Comparison of ENCODE assay signal across 11 cellular contexts in genomic region chr12:64737539-64737938, GRCh38. TPM values are rescaled to one million over a fixed set of nuclear protein-coding genes. Genes with fewer than 3 reads are reported as not detected.
DNase-seq lines count a peak whose midpoint lies in the region; ATAC-seq and TF ChIP-seq lines count a peak whose summit lies in the region.
"Had no signal": no experiment of that assay in that cellular context is flagged by ENCODE, and none has a peak within 500 bp of the region (broad histone marks: within the 10 kb centered on the region; RNA-seq: fewer than 3 reads in every experiment).

No MANE protein-coding gene starts in this region.

- H3K27ac ChIP-seq in CD8-positive, alpha-beta T cell (ENCODE audit: low read depth, low read length) = no peak overlapping the region
- H3K27ac ChIP-seq in mammary epithelial cell (ENCODE audit: insufficient read depth, low read depth, low read length) = no peak overlapping the region
- no peak overlapping the region for H3K27ac ChIP-seq in SJCRH30
- H3K27ac ChIP-seq: sigmoid colon had no signal

- H3K4me2 ChIP-seq in mammary epithelial cell (ENCODE audit: insufficient read depth, low read depth, low read length) = no peak overlapping the region

- intact Hi-C loops in CD8-positive, alpha-beta T cell (cut with DNase I, micrococcal nuclease) = no loop called here
- intact Hi-C loops in mammary epithelial cell (cut with micrococcal nuclease) = no loop called here

- POLR2A ChIA-PET in CD8-positive, alpha-beta T cell (lab: Charles Lee) = no interaction called here
- POLR2A ChIA-PET in WTC11 (lab: Charles Lee) = no interaction called here

- H3K4me1 Mint-ChIP-seq in CD8-positive, alpha-beta T cell (ENCODE audit: low read depth) = peaks cover 7% of the 10 kb centered on the region
- H3K4me1 Mint-ChIP-seq in WTC11 (no peaks in the 10 kb centered on the region), chondrocyte (ENCODE audit: low read depth) (peaks cover 43% of the 10 kb centered on the region)

- 0% methylated on average over 1 of the region's 1 CpG for WGBS in mammary epithelial cell (ENCODE audit: low coverage, missing lambda C conversion rate)

- H3K36me3 Mint-ChIP-seq in CD8-positive, alpha-beta T cell = peaks cover 84% of the 10 kb centered on the region
- peaks cover 58% of the 10 kb centered on the region for H3K36me3 Mint-ChIP-seq in WTC11
- peaks cover 42% of the 10 kb centered on the region for H3K36me3 Mint-ChIP-seq in chondrocyte (ENCODE audit: low read depth)

- no peak overlapping the region for H3K4me3 Mint-ChIP-seq in CD8-positive, alpha-beta T cell
- H3K4me3 Mint-ChIP-seq in WTC11 = no peak overlapping the region
- H3K4me3 Mint-ChIP-seq in chondrocyte (ENCODE audit: unreplicated experiment) = no peak overlapping the region

- H3K27ac Mint-ChIP-seq in CD8-positive, alpha-beta T cell = no peak overlapping the region
- H3K27ac Mint-ChIP-seq in WTC11 (no peak overlapping the region), chondrocyte (ENCODE audit: unreplicated experiment) (no peak overlapping the region)

- peak in 2 of 7 experiments; percentile 18 to 32 for DNase-seq in CD8-positive, alpha-beta T cell
- no peak for DNase-seq in WTC11 (ENCODE audit: low spot score)
- peak; percentile 42 for DNase-seq in mammary epithelial cell
- no peak for DNase-seq in SJCRH30
- DNase-seq in BE2C = no peak
- DNase-seq in cortex of kidney (lab: John Stamatoyannopoulos, UW) = no peak
- no peak for DNase-seq in chondrocyte (ENCODE audit: low spot score)
- DNase-seq: Calu3; effector CD8-positive, alpha-beta T cell; sigmoid colon had no signal

- H3K79me2 ChIP-seq in mammary epithelial cell (ENCODE audit: insufficient read depth, low read length) = no peaks in the 10 kb centered on the region

- ATAC-seq in CD8-positive, alpha-beta T cell = peak; percentile 55
- ATAC-seq in GM19351 (IDR thresholded peaks at IDR 0.05; ENCODE audit: unreplicated experiment) (peak; percentile 49), WTC11 (no peak)

- H2AFZ ChIP-seq in mammary epithelial cell (ENCODE audit: low read depth, low read length) = no peak overlapping the region

- H4K20me1 ChIP-seq in mammary epithelial cell (ENCODE audit: insufficient read depth, low read length) = no peaks in the 10 kb centered on the region

- H3K27me3 Mint-ChIP-seq in CD8-positive, alpha-beta T cell (ENCODE audit: low read depth) = no peaks in the 10 kb centered on the region
- no peaks in the 10 kb centered on the region for H3K27me3 Mint-ChIP-seq in WTC11 (ENCODE audit: low read depth)
- H3K27me3 Mint-ChIP-seq in chondrocyte (ENCODE audit: low read depth) = no peaks in the 10 kb centered on the region

- in situ Hi-C loops in mammary epithelial cell (cut with MboI; ENCODE audit: low sequenced_read_pairs in 2 of 2) = no loop called here

- H3K27me3 ChIP-seq in CD8-positive, alpha-beta T cell (ENCODE audit: insufficient read depth, low read length) = no peaks in the 10 kb centered on the region
- H3K27me3 ChIP-seq in mammary epithelial cell (ENCODE audit: insufficient read depth, low read length) (no peaks in the 10 kb centered on the region), SJCRH30 (no peaks in the 10 kb centered on the region), BE2C (no peaks in the 10 kb centered on the region)
- H3K27me3 ChIP-seq: sigmoid colon had no signal

- no peak overlapping the region for H3K4me3 ChIP-seq in CD8-positive, alpha-beta T cell (ENCODE audit: low read depth, low read length)
- H3K4me3 ChIP-seq in mammary epithelial cell (replicated peaks in 1 of 3; ENCODE audit: insufficient read depth in 1 of 3, low read depth in 2 of 3, low read length in 3 of 3) (no peak overlapping the region), SJCRH30 (no peak overlapping the region), BE2C (ENCODE audit: low read depth, low read length) (no peak overlapping the region)
- H3K4me3 ChIP-seq: sigmoid colon had no signal

- dilution Hi-C loops in mammary epithelial cell (cut with HindIII; ENCODE audit: low sequenced_read_pairs) = no loop called here

- no peaks in the 10 kb centered on the region for H3K4me1 ChIP-seq in CD8-positive, alpha-beta T cell (ENCODE audit: insufficient read depth, low read length)
- H3K4me1 ChIP-seq in mammary epithelial cell (ENCODE audit: insufficient read depth, low read length) (peaks cover 32% of the 10 kb centered on the region), SJCRH30 (peaks cover 10% of the 10 kb centered on the region), BE2C (no peaks in the 10 kb centered on the region; the same call in 1 of the 2 replicates)
- H3K4me1 ChIP-seq: sigmoid colon had no signal

- peaks cover 19% of the 10 kb centered on the region for H3K36me3 ChIP-seq in CD8-positive, alpha-beta T cell (ENCODE audit: insufficient read depth, low read length)
- H3K36me3 ChIP-seq in mammary epithelial cell (ENCODE audit: insufficient read depth, low read length) = peaks cover 1% of the 10 kb centered on the region
- peaks cover 24% of the 10 kb centered on the region for H3K36me3 ChIP-seq in SJCRH30
- peaks cover 29% of the 10 kb centered on the region for H3K36me3 ChIP-seq in BE2C

- no peak for TF ChIP-seq CTCF in CD8-positive, alpha-beta T cell (IDR thresholded peaks at IDR 0.05)
- TF ChIP-seq CTCF in WTC11 (IDR thresholded peaks at IDR 0.05) (no peak), mammary epithelial cell (conservative IDR thresholded peaks at IDR 0.05 in 1 of 2, IDR thresholded peaks at IDR 0.05 in 1 of 2; ENCODE audit: extremely low read depth in 1 of 2, insufficient read depth in 1 of 2, low read depth in 1 of 2, low read length in 2 of 2) (no peak), BE2C (IDR thresholded peaks at IDR 0.05; ENCODE audit: low read depth, low read length) (no peak), chondrocyte (IDR thresholded peaks at IDR 0.05) (no peak)

- H3K9ac ChIP-seq in mammary epithelial cell (ENCODE audit: insufficient read depth, low read length) = no peak overlapping the region

- CTCF ChIA-PET in CD8-positive, alpha-beta T cell (lab: Charles Lee) = no interaction called here
- CTCF ChIA-PET in WTC11 (lab: Charles Lee) (no interaction called here), mammary epithelial cell (lab: Charles Lee; ENCODE audit: low non-redundant PET) (no interaction called here)

- H3K9me3 ChIP-seq in CD8-positive, alpha-beta T cell (ENCODE audit: low read length) = no peaks in the 10 kb centered on the region
- H3K9me3 ChIP-seq in mammary epithelial cell (replicated peaks; ENCODE audit: insufficient read depth, low read length) (no peaks in the 10 kb centered on the region), SJCRH30 (replicated peaks) (no peaks in the 10 kb centered on the region), BE2C (no peaks in the 10 kb centered on the region)
- H3K9me3 ChIP-seq: sigmoid colon had no signal

- no peaks in the 10 kb centered on the region for H3K9me3 Mint-ChIP-seq in CD8-positive, alpha-beta T cell
- H3K9me3 Mint-ChIP-seq in WTC11 = no peaks in the 10 kb centered on the region
- no peaks in the 10 kb centered on the region for H3K9me3 Mint-ChIP-seq in chondrocyte (ENCODE audit: low read depth)

- no TSS peak for BruUV-seq in mammary epithelial cell (replicated peaks; lab: Mats Ljungman, UMichigan)

TF ChIP-seq in WTC11, 78 proteins besides CTCF, POLR2A, EP300 and RAD21:
- TF ChIP-seq ELF4 (CRISPR knock-in tag; IDR thresholded peaks at IDR 0.05; ENCODE audit: low read depth) (no peak), GABPB1 (CRISPR knock-in tag; IDR thresholded peaks at IDR 0.05) (peak; percentile 60), ZNF512 (CRISPR knock-in tag; IDR thresholded peaks at IDR 0.05; ENCODE audit: borderline replicate concordance) (no peak)

RNA-seq across cellular contexts. Expression of gene GNS, which starts 21.7 kb away (rescaled TPM):
- 1 to 10 TPM; 6.3 to 7.7 TPM for total RNA-seq in CD8-positive, alpha-beta T cell
- total RNA-seq in WTC11 (2021) (24.7 to 31.8 TPM (median 30.6 TPM) in 3 replicates), mammary epithelial cell (100 to 1,000 TPM in 1 of 2 donors, 10 to 100 TPM in 1; 57.6 to 135 TPM), chondrocyte (133 to 154 TPM (median 135 TPM) in 3 replicates)
- 37.0 TPM for polyA plus RNA-seq in mammary epithelial cell
- 260 TPM for polyA minus RNA-seq in mammary epithelial cell
- 56.2 and 56.6 TPM in 2 replicates for total RNA-seq in SJCRH30 (2014; rRNA removed; shearing (Covaris generic))
- polyA plus RNA-seq in BE2C (2012; ENCODE audit: insufficient read depth, insufficient read length, low read depth) = 20.5 TPM
